7 cellular contexts compared by ENCODE assay signal in the genomic region with DNA sequence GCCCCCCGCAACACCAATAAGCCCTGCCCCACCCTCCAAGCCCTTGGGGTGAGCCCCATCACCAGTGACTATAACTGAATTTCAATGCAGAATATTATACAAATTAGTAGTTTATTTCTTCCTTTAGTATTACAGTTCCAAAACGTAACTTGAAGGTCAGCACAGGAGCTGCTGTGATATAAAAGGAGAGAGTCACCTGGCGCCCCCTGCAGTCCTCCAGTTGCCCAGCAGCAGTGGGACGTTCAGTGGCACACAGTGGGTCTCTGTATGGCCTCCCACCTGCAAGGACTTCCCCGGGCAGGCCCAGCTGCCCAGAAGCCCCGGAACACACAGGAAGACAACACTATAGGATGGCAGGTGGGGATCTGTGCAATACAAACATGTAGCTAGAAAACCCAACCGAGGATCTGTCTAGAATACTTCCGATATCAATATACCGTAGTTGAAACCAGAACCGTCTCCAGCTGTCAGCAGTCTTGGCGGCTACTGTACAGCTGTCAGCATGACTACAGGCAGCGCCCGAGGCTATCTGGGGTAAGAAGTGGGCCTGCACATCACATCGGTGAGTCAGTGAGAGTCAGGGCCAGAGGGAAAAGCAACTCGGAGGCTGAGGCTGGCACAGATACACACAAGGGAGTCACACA.
A peak's percentile ranks its signal among the peaks of the same experiment; 100 is the strongest.
DNase-seq lines count a peak whose midpoint lies in the region; ATAC-seq, FAIRE-seq and TF ChIP-seq lines count a peak whose summit lies in the region.
"Not testable (repeated sequence)": the region's sequence is repeated elsewhere in the genome, so short reads cannot be mapped to it uniquely, and the experiment has no call there.

No MANE protein-coding gene starts in this region.

- H3K27ac Mint-ChIP-seq in astrocyte (ENCODE audit: unreplicated experiment): not testable (repeated sequence)

- not testable (repeated sequence) for H3K4me3 ChIP-seq in Panc1 (ENCODE audit: low read depth in 2 of 2, low read length in 2 of 2); astrocyte (ENCODE audit: insufficient read depth, low read depth, low read length)

- peaks cover 45% of the 10 kb centered on the region for H3K4me1 ChIP-seq in Panc1 (ENCODE audit: control insufficient read depth, insufficient read depth, low read length)
- H3K4me1 ChIP-seq in astrocyte (ENCODE audit: insufficient read depth, low read length): peaks cover 31% of the 10 kb centered on the region

- H3K27me3 Mint-ChIP-seq in astrocyte (ENCODE audit: low read depth, unreplicated experiment): not testable (repeated sequence)

- not testable (repeated sequence) for H3K36me3 Mint-ChIP-seq in astrocyte (ENCODE audit: low read depth, unreplicated experiment)

- not testable (repeated sequence) for H3K36me3 ChIP-seq in Panc1 (ENCODE audit: control insufficient read depth, insufficient read depth, low read length); astrocyte (ENCODE audit: insufficient read depth, low read length)

- POLR2A ChIA-PET in Panc1 (lab: Charles Lee): interaction anchor here (0.6 kb wide), 1 partner anchor 154 kb away, joined by 4 read pairs; a partner anchor contains a TSS

- not testable (repeated sequence) for H3K27ac ChIP-seq in Panc1 (ENCODE audit: low read length); astrocyte (ENCODE audit: low read depth, low read length)

- H3K4me2 ChIP-seq in astrocyte (ENCODE audit: low read length): not testable (repeated sequence)

- H2AFZ ChIP-seq in astrocyte (ENCODE audit: low read depth, low read length): not testable (repeated sequence)

- FAIRE-seq in astrocyte (lab: Jason Lieb, UNC): peak; percentile 99
- FAIRE-seq in islet of Langerhans (lab: Jason Lieb, UNC): peak; percentile 66

- not testable (repeated sequence) for BruUV-seq in Panc1 (replicated peaks; lab: Mats Ljungman, UMichigan)

- H3K9ac ChIP-seq in astrocyte (ENCODE audit: low read length): not testable (repeated sequence)

- intact Hi-C loops in Panc1 (cut with micrococcal nuclease; ENCODE audit: unreplicated experiment): not testable (repeated sequence)

- H3K27me3 ChIP-seq in Panc1 (ENCODE audit: control insufficient read depth, insufficient read depth, low read length); astrocyte (ENCODE audit: insufficient read depth, low read length): not testable (repeated sequence)

- H3K9me3 Mint-ChIP-seq in astrocyte (ENCODE audit: unreplicated experiment): not testable (repeated sequence)

- H3K4me3 Mint-ChIP-seq in astrocyte (ENCODE audit: unreplicated experiment): not testable (repeated sequence)

- H3K79me2 ChIP-seq in astrocyte (ENCODE audit: insufficient read depth, low read length): not testable (repeated sequence)

- H4K20me1 ChIP-seq in astrocyte (ENCODE audit: insufficient read depth, low read length): peaks cover 11% of the 10 kb centered on the region

- in situ Hi-C loops in KBM-7 (cut with MboI; ENCODE audit: low pct_unique_long_range_greater_than_20kb, low sequenced_read_pairs); Panc1 (cut with HindIII; ENCODE audit: low pct_unique_long_range_greater_than_20kb, low sequenced_read_pairs): not testable (repeated sequence)

- H3K4me1 Mint-ChIP-seq in astrocyte (ENCODE audit: low read depth, unreplicated experiment): peaks cover 26% of the 10 kb centered on the region

- DNase-seq in EH (ENCODE audit: low read depth) (peak; percentile 88), KBM-7 (peak; percentile 58), astrocyte (ENCODE audit: low read depth) (peak; percentile 63), pulmonary artery endothelial cell (ENCODE audit: low read depth, low spot score) (peak; percentile 53)
- DNase-seq in Panc1 (ENCODE audit: low read depth, low spot score): not testable (repeated sequence)

- peak; percentile 25; the same call in 1 of the 2 replicates for ATAC-seq in Panc1
- ATAC-seq in esophagus mucosa: peak; percentile 51

- not testable (repeated sequence) for TF ChIP-seq CTCF in Panc1 (IDR thresholded peaks at IDR 0.05); astrocyte (IDR thresholded peaks at IDR 0.05; ENCODE audit: insufficient read depth, low read depth, low read length)

- CTCF ChIA-PET in Panc1 (lab: Charles Lee): interaction anchor here (0.6 kb wide), 1 partner anchor 119 kb away, joined by 5 read pairs; no protein-coding TSS in a partner anchor

- H3K9me3 ChIP-seq in Panc1 (ENCODE audit: control insufficient read depth, insufficient read depth, low read depth, low read length); astrocyte (ENCODE audit: insufficient read depth, low read depth, low read length): not testable (repeated sequence)
